In the genomic region with DNA sequence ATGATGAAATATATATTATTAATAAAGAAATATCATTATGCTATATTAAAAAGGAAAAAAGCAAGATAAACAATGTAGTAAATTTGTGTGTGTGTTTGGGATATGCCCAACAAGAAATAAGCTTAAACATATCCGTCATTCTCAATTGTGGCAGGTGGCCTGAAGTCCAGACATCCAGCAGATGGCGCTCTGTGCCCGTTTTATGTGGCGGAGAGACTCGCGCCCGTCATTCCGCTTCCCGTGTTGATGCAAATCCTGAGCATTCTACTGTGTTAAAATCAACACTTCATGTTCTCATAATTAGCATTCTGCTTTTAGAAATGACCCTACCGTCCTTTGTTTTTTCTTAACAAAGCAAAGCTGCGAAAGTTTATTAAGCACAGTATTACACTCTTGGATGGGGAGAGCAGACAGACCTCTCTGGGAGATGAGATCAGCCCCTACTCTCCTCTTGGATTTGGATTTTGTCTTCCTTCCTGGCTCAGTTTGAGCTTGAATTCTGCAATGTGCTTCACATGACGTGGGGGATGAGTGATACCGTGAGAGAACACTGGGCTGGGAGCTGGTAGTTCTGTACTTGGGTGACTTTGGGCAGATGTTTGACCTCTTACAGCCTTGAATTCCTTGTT, we compare ENCODE assay signal across 8 cellular contexts.
DNase-seq lines count a peak whose midpoint lies in the region; ATAC-seq and TF ChIP-seq lines count a peak whose summit lies in the region.

No MANE protein-coding gene starts in this region.

- H3K27ac Mint-ChIP-seq in CD14-positive monocyte, result no peak overlapping the region

- H3K4me3 ChIP-seq in dorsolateral prefrontal cortex (peak overlapping the region in 23 of 59 donors; percentile 3 to 47 (median 25)), lower lobe of right lung (no peak overlapping the region)

- H3K4me1 ChIP-seq in lower lobe of right lung, result no peaks in the 10 kb centered on the region

- H3K27ac ChIP-seq in dorsolateral prefrontal cortex (peak overlapping the region in 15 of 59 donors; percentile 11 to 63 (median 43)), lower lobe of right lung (no peak overlapping the region)

- no peaks in the 10 kb centered on the region for H3K36me3 ChIP-seq in lower lobe of right lung

- H3K9me3 ChIP-seq in lower lobe of right lung, result no peaks in the 10 kb centered on the region

- ATAC-seq in GM19324 (IDR thresholded peaks at IDR 0.05; ENCODE audit: low FRiP score, unreplicated experiment), result peak; percentile 79
- peak; percentile 95 for ATAC-seq in HG03439 (IDR thresholded peaks at IDR 0.05; ENCODE audit: unreplicated experiment)
- ATAC-seq in lower lobe of right lung, result peak; percentile 75 to 82

- H3K36me3 Mint-ChIP-seq in CD14-positive monocyte, result no peaks in the 10 kb centered on the region

- TF ChIP-seq CTCF in CD14-positive monocyte (IDR thresholded peaks at IDR 0.05), result peak; percentile 84
- peak; percentile 79 to 95 (median 89) for TF ChIP-seq CTCF in dorsolateral prefrontal cortex (IDR thresholded peaks at IDR 0.05 in 54 of 56, conservative IDR thresholded peaks at IDR 0.05 in 2 of 56; ENCODE audit: low read depth in 1 of 56, partially characterized antibody in 56 of 56)
- peak; percentile 77 for TF ChIP-seq CTCF in lower lobe of right lung (IDR thresholded peaks at IDR 0.05)

- H3K4me3 Mint-ChIP-seq in CD14-positive monocyte, result no peak overlapping the region

- H3K9me3 Mint-ChIP-seq in CD14-positive monocyte, result no peaks in the 10 kb centered on the region

- intact Hi-C loops in CD14-positive monocyte (cut with micrococcal nuclease) (no loop called here), dorsolateral prefrontal cortex (cut with DNase I) (loop anchor here (2.0 to 5.0 kb wide), 4 partner anchors 231 to 794 kb away; no protein-coding TSS in a partner anchor), lower lobe of right lung (cut with DNase I) (loop anchor here (10.0 kb wide), 1 partner anchor 227 kb away; no protein-coding TSS in a partner anchor)

- no peaks in the 10 kb centered on the region for H3K4me1 Mint-ChIP-seq in CD14-positive monocyte

- peaks cover 0 to 30% (median 0%) of the 10 kb centered on the region in 45 donors for H3K27me3 ChIP-seq in dorsolateral prefrontal cortex
- no peaks in the 10 kb centered on the region for H3K27me3 ChIP-seq in lower lobe of right lung (ENCODE audit: low read depth)

- DNase-seq in CD14-positive monocyte (ENCODE audit: low spot score) (peak; percentile 47), NCI-H460 (ENCODE audit: extremely low read depth, low read depth) (peak; percentile 69), dorsolateral prefrontal cortex (peak; percentile 71 to 90 (median 84)), lower lobe of right lung (peak; percentile 76)
- peak; percentile 66 for DNase-seq in activated CD4-positive, alpha-beta T cell treated with anti-CD3 and anti-CD28 coated beads, Interleukin-2, amount 50 U/mL, for 1 hour
- peak; percentile 60 for DNase-seq in stimulated activated CD8-positive, alpha-beta memory T cell treated with anti-CD3 and anti-CD28 coated beads, Interleukin-15, amount 100 ng/mL, for 1 hour (ENCODE audit: low read depth)

- peaks cover 7 to 24% (median 13%) of the 10 kb centered on the region in 3 donors for H3K27me3 Mint-ChIP-seq in CD14-positive monocyte (ENCODE audit: low read depth in 3 of 3)

Comparison
In these comparisons a context has a peak if more than half of its experiments do, and no peak if none do; other contexts are left out.
1. intact Hi-C loops: an anchor here in dorsolateral prefrontal cortex (2.0 to 5.0 kb wide) and lower lobe of right lung (10.0 kb wide); none called in CD14-positive monocyte.